In the genomic region with DNA sequence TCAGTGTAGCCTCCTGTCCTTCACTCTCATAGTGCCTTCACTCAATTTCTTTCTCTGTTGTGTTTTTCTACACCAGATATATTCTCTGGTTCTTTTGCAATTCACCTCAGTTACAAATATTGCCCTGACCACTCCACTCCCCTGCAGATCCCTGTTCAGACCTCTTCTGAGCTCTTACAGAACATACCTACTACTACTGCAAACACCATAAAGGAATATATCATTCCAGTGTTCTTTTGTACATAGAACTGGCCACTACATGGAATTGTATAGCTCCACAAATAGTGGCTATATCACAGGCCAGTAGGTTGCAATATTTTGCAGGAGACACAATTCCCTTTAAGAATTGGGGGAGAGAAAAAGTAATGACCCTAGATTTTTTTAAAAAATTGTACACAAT, we compare ENCODE assay signal across 19 cellular contexts. TPM values are rescaled to one million over a fixed set of nuclear protein-coding genes. Genes with fewer than 3 reads are reported as not detected.
DNase-seq lines count a peak whose midpoint lies in the region; ATAC-seq, FAIRE-seq and TF ChIP-seq lines count a peak whose summit lies in the region.
"Had no signal": no experiment of that assay in that cellular context is flagged by ENCODE, and none has a peak within 500 bp of the region (broad histone marks: within the 10 kb centered on the region; RNA-seq: fewer than 3 reads in every experiment).

No MANE protein-coding gene starts in this region.

- H3K9me3 Mint-ChIP-seq in stimulated activated effector memory CD8-positive, alpha-beta T cell treated with anti-CD3 and anti-CD28 coated beads, Interleukin-12 subunit alpha, Interleukin-12 subunit beta, amount 100 ng/mL, for 72 hours = no peaks in the 10 kb centered on the region
- H3K9me3 Mint-ChIP-seq: CD8-positive, alpha-beta T cell; H9 had no signal

- H3K4me1 ChIP-seq in A549 = peaks cover 100% of the 10 kb centered on the region
- H3K4me1 ChIP-seq in muscle layer of colon (ENCODE audit: insufficient read depth, low read length) = peaks cover 47% of the 10 kb centered on the region
- H3K4me1 ChIP-seq in smooth muscle cell (ENCODE audit: low read depth) = peaks cover 22% of the 10 kb centered on the region
- peaks cover 0 to 26% (median 7%) of the 10 kb centered on the region in 4 donors for H3K4me1 ChIP-seq in transverse colon
- H3K4me1 ChIP-seq: BLaER1 treated with 17β-estradiol and CSF1 and Interleukin-3, amounts not matched to agents 10 nM and 100 nM had no signal

- peak overlapping the region; percentile 94 for H3K4me2 ChIP-seq in A549
- H3K4me2 ChIP-seq in smooth muscle cell = peak overlapping the region; percentile 40
- H3K4me2 ChIP-seq: BLaER1 treated with 17β-estradiol and CSF1 and Interleukin-3, amounts not matched to agents 10 nM and 100 nM had no signal

- H3K27ac Mint-ChIP-seq in stimulated activated effector memory CD8-positive, alpha-beta T cell treated with anti-CD3 and anti-CD28 coated beads, Interleukin-12 subunit alpha, Interleukin-12 subunit beta, amount 100 ng/mL, for 72 hours = no peak overlapping the region
- H3K27ac Mint-ChIP-seq: B cell; CD8-positive, alpha-beta T cell; H9 had no signal

- H3K4me3 ChIP-seq in A549 (peak overlapping the region; percentile 67), muscle layer of colon (ENCODE audit: low read depth in 1 of 2, low read length in 2 of 2) (no peak overlapping the region), smooth muscle cell (no peak overlapping the region), transverse colon (no peak overlapping the region)
- H3K4me3 ChIP-seq: BLaER1 treated with 17β-estradiol and CSF1 and Interleukin-3, amounts not matched to agents 10 nM and 100 nM; K562 had no signal

- POLR2A ChIA-PET in A549 (lab: Yijun Ruan, JAX) = interaction anchor here (0.8 to 1.4 kb wide), 5 partner anchors 10 to 651 kb away, joined by 3 to 7 read pairs (median 5); no protein-coding TSS in a partner anchor

- TF ChIP-seq POLR2A in A549 (IDR thresholded peaks at IDR 0.05; ENCODE audit: low read length) (no peak), transverse colon (IDR thresholded peaks at IDR 0.05) (no peak)

- TF ChIP-seq RAD21 in A549 (conservative IDR thresholded peaks at IDR 0.05 in 1 of 2, IDR thresholded peaks at IDR 0.05 in 1 of 2) = no peak

- H3K27me3 ChIP-seq in muscle layer of colon (ENCODE audit: control insufficient read depth in 1 of 2, insufficient read depth in 2 of 2, low read length in 2 of 2) = no peaks in the 10 kb centered on the region
- H3K27me3 ChIP-seq in smooth muscle cell (ENCODE audit: low read depth) = no peaks in the 10 kb centered on the region
- no peaks in the 10 kb centered on the region for H3K27me3 ChIP-seq in transverse colon
- H3K27me3 ChIP-seq: BLaER1 treated with 17β-estradiol and CSF1 and Interleukin-3, amounts not matched to agents 10 nM and 100 nM had no signal

- no peaks in the 10 kb centered on the region for H3K9me3 ChIP-seq in A549
- H3K9me3 ChIP-seq in muscle layer of colon (ENCODE audit: low read length) = no peaks in the 10 kb centered on the region
- no peaks in the 10 kb centered on the region for H3K9me3 ChIP-seq in smooth muscle cell (replicated peaks; ENCODE audit: low read depth)
- no peaks in the 10 kb centered on the region for H3K9me3 ChIP-seq in transverse colon
- H3K9me3 ChIP-seq: BLaER1 treated with 17β-estradiol and CSF1 and Interleukin-3, amounts not matched to agents 10 nM and 100 nM had no signal

- no peaks in the 10 kb centered on the region for H4K20me1 ChIP-seq in smooth muscle cell (ENCODE audit: low read depth)
- H4K20me1 ChIP-seq: BLaER1 treated with 17β-estradiol and CSF1 and Interleukin-3, amounts not matched to agents 10 nM and 100 nM had no signal

- no peak overlapping the region for H2AFZ ChIP-seq in smooth muscle cell (ENCODE audit: low read depth)

- DNase-seq in A549 (ENCODE audit: low read depth in 1 of 2, low spot score in 1 of 2) = no peak
- no peak for DNase-seq in left colon
- DNase-seq in smooth muscle cell (lab: John Stamatoyannopoulos, UW; ENCODE audit: unreplicated experiment) = no peak
- DNase-seq in transverse colon = no peak
- DNase-seq in retina = no peak
- no peak for DNase-seq in T1000 (lab: John Stamatoyannopoulos, UW)
- no peak for DNase-seq in stimulated activated effector memory CD8-positive, alpha-beta T cell treated with anti-CD3 and anti-CD28 coated beads, Interleukin-12 subunit alpha, Interleukin-12 subunit beta, amount 100 ng/mL, for 72 hours (ENCODE audit: low spot score in 2 of 2)
- DNase-seq: 8988T; Calu3; CD8-positive, alpha-beta T cell; DMS79 treated with DMSO at 0.1 percent for 48 hours; GF-D8; H9; IMR-90 had no signal

- TF ChIP-seq EP300 in A549 (IDR thresholded peaks at IDR 0.05) (no peak), transverse colon (IDR thresholded peaks at IDR 0.05; ENCODE audit: low read depth) (no peak)

- intact Hi-C loops in left colon (cut with DNase I, micrococcal nuclease) (no loop called here), transverse colon (cut with DNase I; ENCODE audit: low total_unique reads) (no loop called here)

- peak; percentile 7 to 14; a peak in 4 of 6 replicates for ATAC-seq in A549
- peak; percentile 46 for ATAC-seq in left colon
- ATAC-seq in stimulated activated effector memory CD8-positive, alpha-beta T cell treated with anti-CD3 and anti-CD28 coated beads, Interleukin-12 subunit alpha, Interleukin-12 subunit beta, amount 100 ng/mL, for 72 hours = no peak
- ATAC-seq: CD8-positive, alpha-beta T cell; K562 had no signal

- H3K36me3 ChIP-seq in muscle layer of colon (ENCODE audit: insufficient read depth, low read length) (peaks cover 23% of the 10 kb centered on the region), smooth muscle cell (ENCODE audit: low read depth) (no peaks in the 10 kb centered on the region), transverse colon (peaks cover 0 to 5% (median 0%) of the 10 kb centered on the region in 4 donors)
- H3K36me3 ChIP-seq: BLaER1 treated with 17β-estradiol and CSF1 and Interleukin-3, amounts not matched to agents 10 nM and 100 nM had no signal

- H3K4me1 Mint-ChIP-seq in stimulated activated effector memory CD8-positive, alpha-beta T cell treated with anti-CD3 and anti-CD28 coated beads, Interleukin-12 subunit alpha, Interleukin-12 subunit beta, amount 100 ng/mL, for 72 hours = no peaks in the 10 kb centered on the region
- H3K4me1 Mint-ChIP-seq: B cell had no signal

- no peak overlapping the region for H3K4me3 Mint-ChIP-seq in stimulated activated effector memory CD8-positive, alpha-beta T cell treated with anti-CD3 and anti-CD28 coated beads, Interleukin-12 subunit alpha, Interleukin-12 subunit beta, amount 100 ng/mL, for 72 hours
- H3K4me3 Mint-ChIP-seq: B cell; CD8-positive, alpha-beta T cell; H9 had no signal

- H3K9ac ChIP-seq in muscle layer of colon (ENCODE audit: low read length) (no peak overlapping the region), smooth muscle cell (ENCODE audit: low read depth) (no peak overlapping the region)
- H3K9ac ChIP-seq: BLaER1 treated with 17β-estradiol and CSF1 and Interleukin-3, amounts not matched to agents 10 nM and 100 nM had no signal

- peak; percentile 13 for FAIRE-seq in A549 (lab: Jason Lieb, UNC)
- FAIRE-seq: H1, K562 had no signal

- H3F3A ChIP-seq in smooth muscle cell (ENCODE audit: low read depth) = no peaks in the 10 kb centered on the region

- H3K36me3 Mint-ChIP-seq in stimulated activated effector memory CD8-positive, alpha-beta T cell treated with anti-CD3 and anti-CD28 coated beads, Interleukin-12 subunit alpha, Interleukin-12 subunit beta, amount 100 ng/mL, for 72 hours = no peaks in the 10 kb centered on the region
- H3K36me3 Mint-ChIP-seq: CD8-positive, alpha-beta T cell had no signal

- H3K27ac ChIP-seq in A549 (peak overlapping the region; percentile 83 to 90), muscle layer of colon (ENCODE audit: low read depth, low read length) (peak overlapping the region; percentile 37), smooth muscle cell (ENCODE audit: low read depth) (no peak overlapping the region), transverse colon (peak overlapping the region in 2 of 4 donors; percentile 17 to 20)
- H3K27ac ChIP-seq: BLaER1 treated with 17β-estradiol and CSF1 and Interleukin-3, amounts not matched to agents 10 nM and 100 nM had no signal

- no peaks in the 10 kb centered on the region for H3K79me2 ChIP-seq in smooth muscle cell (ENCODE audit: low read depth)

- TF ChIP-seq CTCF in A549 (IDR thresholded peaks at IDR 0.05) (no peak), smooth muscle cell (IDR thresholded peaks at IDR 0.05; ENCODE audit: borderline replicate concordance, insufficient read depth, poor library complexity, severe bottlenecking) (no peak), transverse colon (IDR thresholded peaks at IDR 0.05) (no peak)

- CTCF ChIA-PET in A549 (lab: Yijun Ruan, JAX) = interaction anchor here (1.0 to 4.7 kb wide), 13 partner anchors 9 to 134 kb away, joined by 3 to 52 read pairs (median 6); no protein-coding TSS in a partner anchor

- in situ Hi-C loops in transverse colon (cut with MboI; ENCODE audit: low pct_ligation_motif_present in 1 of 4, low pct_unique_long_range_greater_than_20kb in 1 of 4, low sequenced_read_pairs in 3 of 4) = no loop called here

TF ChIP-seq in A549, 52 proteins besides CTCF, POLR2A, EP300 and RAD21:
- TF ChIP-seq POLR2AphosphoS2 (conservative IDR thresholded peaks at IDR 0.05; ENCODE audit: low read length) = 0 out of 2 replicates have a peak, but pooled peaks have one; percentile 12
- no peak for TF ChIP-seq CBX2 (IDR thresholded peaks at IDR 0.05; ENCODE audit: borderline replicate concordance, low read depth)
- TF ChIP-seq JUN (IDR thresholded peaks at IDR 0.05) = peak in 1 of 2 experiments; percentile 22; a peak in 2 of 5 replicates
- no peak for TF ChIP-seq GATA3 (IDR thresholded peaks at IDR 0.05; ENCODE audit: borderline replicate concordance)
- TF ChIP-seq TFCP2L1 (CRISPR knock-in tag; IDR thresholded peaks at IDR 0.05) = 0 out of 2 replicates have a peak, but pooled peaks have one; percentile 3

RNA-seq across cellular contexts. Expression of a gene that starts 21.0 kb away (rescaled TPM):
- polyA plus RNA-seq in A549 (2011; rRNA removed) = 6,119 and 8,617 TPM in 2 replicates
- polyA plus RNA-seq in A549 (2012; cell fraction: cytosol; rRNA removed) = 2,623 and 3,095 TPM in 2 replicates
- polyA plus RNA-seq in A549 (2012; cell fraction: nucleus; rRNA removed) = 1,463 and 2,252 TPM in 2 replicates
- 9,362 to 9,987 TPM (median 9,373 TPM) in 3 replicates for polyA plus RNA-seq in A549 (2017; fragmentation: RNase III; extraction: RNeasy Plus Mini Kit Qiagen cat#74134 plus additional on column Dnase treatment)
- 2,553 and 2,631 TPM in 2 replicates for polyA minus RNA-seq in A549 (2011; rRNA and poly(A)+ RNA removed)
- 100 to 1,000 TPM in 1 of 2 donors, 10 to 100 TPM in 1; 91.0 to 105 TPM for total RNA-seq in left colon
- total RNA-seq in smooth muscle cell = 0.09 and 0.54 TPM in 2 replicates
- 0.07 TPM in 1 of 2 replicates, not detected in the other for polyA plus RNA-seq in smooth muscle cell
- 100 to 1,000 TPM in 3 of 4 donors, 10 to 100 TPM in 1; 76.3 to 566 (median 288) TPM for total RNA-seq in transverse colon
- total RNA-seq: B cell; CD8-positive, alpha-beta T cell; IMR-90 had no signal
- polyA plus RNA-seq: IMR-90 had no signal

Comparison
In these comparisons a context has a peak if more than half of its experiments do, and no peak if none do; other contexts are left out.
1. RNA of a gene that starts 21.0 kb away (total RNA-seq): 76.3 to 566 TPM in transverse colon and 91.0 to 105 TPM in left colon; 0.09 to 0.54 TPM in smooth muscle cell; every median in the first group is over 10 times any median in the second.